3 cellular contexts compared by ENCODE assay signal in the genomic region with DNA sequence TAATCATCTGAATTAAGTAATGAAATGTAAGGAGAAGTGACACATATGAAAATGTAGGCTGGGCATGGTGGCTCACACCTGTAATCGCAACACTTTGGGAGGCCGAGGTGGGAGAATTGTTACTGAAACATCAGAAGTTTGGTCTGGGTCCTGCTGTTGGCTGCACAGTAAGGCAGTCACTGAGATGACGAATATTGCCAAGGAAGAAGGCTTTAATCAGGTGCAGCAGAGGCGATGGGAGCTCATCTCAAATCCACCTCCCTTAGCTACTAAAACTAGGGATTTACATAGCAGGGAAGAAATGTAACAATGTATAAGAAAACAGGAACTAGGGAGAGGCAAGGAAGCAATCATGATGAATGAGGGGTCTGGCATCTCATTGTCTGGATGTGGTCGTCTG.
TF ChIP-seq lines count a peak whose summit lies in the region.

No MANE protein-coding gene starts in this region.

TF ChIP-seq in HepG2, 621 proteins besides CTCF, POLR2A, EP300 and RAD21:
- peak; percentile 98 for TF ChIP-seq ZNF124 (CRISPR knock-in tag; IDR thresholded peaks at IDR 0.05)
- TF ChIP-seq CHCHD3 (CRISPR knock-in tag; IDR thresholded peaks at IDR 0.05) = no peak

TF ChIP-seq in IMR-90, 13 proteins besides CTCF, POLR2A, EP300 and RAD21:
- TF ChIP-seq MAZ (IDR thresholded peaks at IDR 0.05; ENCODE audit: borderline replicate concordance, low read depth, low read length) (no peak), RCOR1 (IDR thresholded peaks at IDR 0.05; ENCODE audit: insufficient replicate concordance, low read length) (no peak), MXI1 (IDR thresholded peaks at IDR 0.05; ENCODE audit: borderline replicate concordance, low read depth, low read length) (no peak), BHLHE40 (IDR thresholded peaks at IDR 0.05; ENCODE audit: low read depth, low read length) (no peak), CHD1 (IDR thresholded peaks at IDR 0.05; ENCODE audit: low read depth, low read length) (no peak), CEBPB (IDR thresholded peaks at IDR 0.05; ENCODE audit: low read depth, low read length) (no peak), NFE2L2 (IDR thresholded peaks at IDR 0.05; ENCODE audit: low read depth, low read length) (no peak), MAFK (IDR thresholded peaks at IDR 0.05; ENCODE audit: low read depth, low read length) (no peak), SMC3 (IDR thresholded peaks at IDR 0.05; ENCODE audit: low read depth, low read length) (no peak), RFX5 (IDR thresholded peaks at IDR 0.05; ENCODE audit: low read depth, low read length) (no peak), FOS (IDR thresholded peaks at IDR 0.05; ENCODE audit: low read depth, low read length) (no peak)
- TF ChIP-seq, protein P1, sequence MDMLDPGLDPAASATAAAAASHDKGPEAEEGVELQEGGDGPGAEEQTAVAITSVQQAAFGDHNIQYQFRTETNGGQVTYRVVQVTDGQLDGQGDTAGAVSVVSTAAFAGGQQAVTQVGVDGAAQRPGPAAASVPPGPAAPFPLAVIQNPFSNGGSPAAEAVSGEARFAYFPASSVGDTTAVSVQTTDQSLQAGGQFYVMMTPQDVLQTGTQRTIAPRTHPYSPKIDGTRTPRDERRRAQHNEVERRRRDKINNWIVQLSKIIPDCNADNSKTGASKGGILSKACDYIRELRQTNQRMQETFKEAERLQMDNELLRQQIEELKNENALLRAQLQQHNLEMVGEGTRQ (IDR thresholded peaks at IDR 0.05; ENCODE audit: low read depth, low read length) = no peak
- TF ChIP-seq, protein P2, sequence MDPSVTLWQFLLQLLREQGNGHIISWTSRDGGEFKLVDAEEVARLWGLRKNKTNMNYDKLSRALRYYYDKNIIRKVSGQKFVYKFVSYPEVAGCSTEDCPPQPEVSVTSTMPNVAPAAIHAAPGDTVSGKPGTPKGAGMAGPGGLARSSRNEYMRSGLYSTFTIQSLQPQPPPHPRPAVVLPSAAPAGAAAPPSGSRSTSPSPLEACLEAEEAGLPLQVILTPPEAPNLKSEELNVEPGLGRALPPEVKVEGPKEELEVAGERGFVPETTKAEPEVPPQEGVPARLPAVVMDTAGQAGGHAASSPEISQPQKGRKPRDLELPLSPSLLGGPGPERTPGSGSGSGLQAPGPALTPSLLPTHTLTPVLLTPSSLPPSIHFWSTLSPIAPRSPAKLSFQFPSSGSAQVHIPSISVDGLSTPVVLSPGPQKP (IDR thresholded peaks at IDR 0.05; ENCODE audit: borderline replicate concordance, low read depth, low read length) = no peak

TF ChIP-seq in K562, 482 proteins besides CTCF, POLR2A, EP300 and RAD21:
- TF ChIP-seq ZNF143 (CRISPR knock-in tag; IDR thresholded peaks at IDR 0.05) = no peak
- TF ChIP-seq C11orf30 (IDR thresholded peaks at IDR 0.05; ENCODE audit: low read depth) = no peak
- TF ChIP-seq, protein P3, sequence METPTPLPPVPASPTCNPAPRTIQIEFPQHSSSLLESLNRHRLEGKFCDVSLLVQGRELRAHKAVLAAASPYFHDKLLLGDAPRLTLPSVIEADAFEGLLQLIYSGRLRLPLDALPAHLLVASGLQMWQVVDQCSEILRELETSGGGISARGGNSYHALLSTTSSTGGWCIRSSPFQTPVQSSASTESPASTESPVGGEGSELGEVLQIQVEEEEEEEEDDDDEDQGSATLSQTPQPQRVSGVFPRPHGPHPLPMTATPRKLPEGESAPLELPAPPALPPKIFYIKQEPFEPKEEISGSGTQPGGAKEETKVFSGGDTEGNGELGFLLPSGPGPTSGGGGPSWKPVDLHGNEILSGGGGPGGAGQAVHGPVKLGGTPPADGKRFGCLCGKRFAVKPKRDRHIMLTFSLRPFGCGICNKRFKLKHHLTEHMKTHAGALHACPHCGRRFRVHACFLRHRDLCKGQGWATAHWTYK (CRISPR knock-in tag; IDR thresholded peaks at IDR 0.05) = no peak
- TF ChIP-seq ZNF124 (CRISPR knock-in tag; IDR thresholded peaks at IDR 0.05) = 0 out of 2 replicates have a peak, but pooled peaks have one; percentile 27
